Comparison of ENCODE assay signal across 1 cellular context in genomic region chr7:75738604-75738974, GRCh38.
TF ChIP-seq lines count a peak whose summit lies in the region.

TSS of gene HIP1 (minus strand) at chr7:75738941. CDS start at chr7:75738920, 21 bp downstream.

TF ChIP-seq in K562, 482 proteins besides CTCF, POLR2A, EP300 and RAD21 (continued from another document):
- TF ChIP-seq, protein P1, sequence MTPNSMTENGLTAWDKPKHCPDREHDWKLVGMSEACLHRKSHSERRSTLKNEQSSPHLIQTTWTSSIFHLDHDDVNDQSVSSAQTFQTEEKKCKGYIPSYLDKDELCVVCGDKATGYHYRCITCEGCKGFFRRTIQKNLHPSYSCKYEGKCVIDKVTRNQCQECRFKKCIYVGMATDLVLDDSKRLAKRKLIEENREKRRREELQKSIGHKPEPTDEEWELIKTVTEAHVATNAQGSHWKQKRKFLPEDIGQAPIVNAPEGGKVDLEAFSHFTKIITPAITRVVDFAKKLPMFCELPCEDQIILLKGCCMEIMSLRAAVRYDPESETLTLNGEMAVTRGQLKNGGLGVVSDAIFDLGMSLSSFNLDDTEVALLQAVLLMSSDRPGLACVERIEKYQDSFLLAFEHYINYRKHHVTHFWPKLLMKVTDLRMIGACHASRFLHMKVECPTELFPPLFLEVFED (CRISPR knock-in tag; conservative IDR thresholded peaks at IDR 0.05), result no peak
- no peak for TF ChIP-seq MTA2 (IDR thresholded peaks at IDR 0.05; ENCODE audit: low read depth)
- TF ChIP-seq ZNF717 (CRISPR knock-in tag; IDR thresholded peaks at IDR 0.05), result 0 out of 2 replicates have a peak, but pooled peaks have one; percentile 41
- peak; percentile 34; the same call in 1 of the 2 replicates for TF ChIP-seq NFIC (IDR thresholded peaks at IDR 0.05)
- TF ChIP-seq ZNF316 (IDR thresholded peaks at IDR 0.05), result no peak
- TF ChIP-seq RHOXF2B (CRISPR knock-in tag; conservative IDR thresholded peaks at IDR 0.05), result no peak
- 0 out of 4 replicates have a peak, but pooled peaks of 1 of the 2 experiments have one; percentile 78 for TF ChIP-seq ZNF639 (CRISPR knock-in tag; conservative IDR thresholded peaks at IDR 0.05 in 1 of 2, IDR thresholded peaks at IDR 0.05 in 1 of 2)
- no peak for TF ChIP-seq ZNF707 (CRISPR knock-in tag; conservative IDR thresholded peaks at IDR 0.05)
- TF ChIP-seq TOE1 (IDR thresholded peaks at IDR 0.05; ENCODE audit: borderline replicate concordance), result peak; percentile 12; the same call in 1 of the 2 replicates
- no peak for TF ChIP-seq TOE1 (CRISPR knock-in tag; IDR thresholded peaks at IDR 0.05; ENCODE audit: borderline replicate concordance, low read depth)
- no peak for TF ChIP-seq ZC3H11A (IDR thresholded peaks at IDR 0.05; ENCODE audit: low read depth, low read length)
- peak; percentile 60; the same call in 1 of the 2 replicates for TF ChIP-seq LARP7 (IDR thresholded peaks at IDR 0.05)
- no peak for TF ChIP-seq HMGXB4 (CRISPR knock-in tag; IDR thresholded peaks at IDR 0.05)
- no peak for TF ChIP-seq ZNF668 (CRISPR knock-in tag; IDR thresholded peaks at IDR 0.05)
- no peak for TF ChIP-seq ESRRA (IDR thresholded peaks at IDR 0.05; ENCODE audit: borderline replicate concordance, low read depth)
- no peak for TF ChIP-seq ZNF263 (CRISPR knock-in tag; IDR thresholded peaks at IDR 0.05; ENCODE audit: borderline replicate concordance)
- peak; percentile 26 for TF ChIP-seq SMAD4 (CRISPR knock-in tag; conservative IDR thresholded peaks at IDR 0.05)
- TF ChIP-seq CHD4 (IDR thresholded peaks at IDR 0.05; ENCODE audit: insufficient read depth, insufficient replicate concordance, low read depth, low read length, poor library complexity, severe bottlenecking), result no peak
- no peak; a peak in 1 of 4 replicates for TF ChIP-seq TEAD1 (CRISPR knock-in tag; IDR thresholded peaks at IDR 0.05)
- 0 out of 2 replicates have a peak, but pooled peaks have one; percentile 8 for TF ChIP-seq NCOA1 (IDR thresholded peaks at IDR 0.05; ENCODE audit: low read depth)
- TF ChIP-seq NONO (IDR thresholded peaks at IDR 0.05; ENCODE audit: low read depth in 2 of 2, low read length in 1 of 2), result no peak
- TF ChIP-seq GABPB2 (CRISPR knock-in tag; conservative IDR thresholded peaks at IDR 0.05), result no peak
- TF ChIP-seq SETDB1 (IDR thresholded peaks at IDR 0.05; ENCODE audit: low read length), result no peak
- no peak for TF ChIP-seq HOMEZ (CRISPR knock-in tag; IDR thresholded peaks at IDR 0.05)
- no peak for TF ChIP-seq HMG20B (CRISPR knock-in tag; IDR thresholded peaks at IDR 0.05)
- peak; percentile 49; the same call in 1 of the 2 replicates for TF ChIP-seq TFAP4 (CRISPR knock-in tag; IDR thresholded peaks at IDR 0.05; ENCODE audit: borderline replicate concordance)
- peak; percentile 66 for TF ChIP-seq SAP30 (IDR thresholded peaks at IDR 0.05; ENCODE audit: borderline replicate concordance, insufficient read depth, low read depth, low read length, poor library complexity, severe bottlenecking)
- no peak for TF ChIP-seq KLF10 (CRISPR knock-in tag; IDR thresholded peaks at IDR 0.05)
- no peak for TF ChIP-seq SREBF1 (IDR thresholded peaks at IDR 0.05; ENCODE audit: borderline replicate concordance, low read depth, low read length)
- no peak for TF ChIP-seq TARDBP (IDR thresholded peaks at IDR 0.05)
- TF ChIP-seq ETV5 (CRISPR knock-in tag; IDR thresholded peaks at IDR 0.05; ENCODE audit: low read depth), result peak; percentile 2; the same call in 1 of the 2 replicates
- TF ChIP-seq YY1 (IDR thresholded peaks at IDR 0.05; ENCODE audit: borderline replicate concordance in 1 of 3, control insufficient read depth in 1 of 3, extremely low read depth in 1 of 3, insufficient read depth in 3 of 3, insufficient read length in 1 of 3, insufficient replicate concordance in 2 of 3, low read depth in 1 of 3, low read length in 2 of 3), result no peak
- TF ChIP-seq BRF1 (IDR thresholded peaks at IDR 0.05; ENCODE audit: borderline replicate concordance, extremely low read depth, insufficient read length), result no peak
- 0 out of 2 replicates have a peak, but pooled peaks have one; percentile 39 for TF ChIP-seq DMBX1 (CRISPR knock-in tag; IDR thresholded peaks at IDR 0.05; ENCODE audit: borderline replicate concordance)
- no peak for TF ChIP-seq ZNF197 (CRISPR knock-in tag; IDR thresholded peaks at IDR 0.05; ENCODE audit: low read depth)
- peak; percentile 9; the same call in 1 of the 2 replicates for TF ChIP-seq POLR2G (IDR thresholded peaks at IDR 0.05; ENCODE audit: low read depth, low read length)
- no peak for TF ChIP-seq ZFPM2 (CRISPR knock-in tag; IDR thresholded peaks at IDR 0.05)
- TF ChIP-seq ZBTB49 (CRISPR knock-in tag; IDR thresholded peaks at IDR 0.05; ENCODE audit: borderline replicate concordance), result no peak
- TF ChIP-seq NFATC3 (IDR thresholded peaks at IDR 0.05), result no peak
- TF ChIP-seq, protein P2, sequence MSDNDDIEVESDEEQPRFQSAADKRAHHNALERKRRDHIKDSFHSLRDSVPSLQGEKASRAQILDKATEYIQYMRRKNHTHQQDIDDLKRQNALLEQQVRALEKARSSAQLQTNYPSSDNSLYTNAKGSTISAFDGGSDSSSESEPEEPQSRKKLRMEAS (CRISPR knock-in tag; IDR thresholded peaks at IDR 0.05), result no peak
- TF ChIP-seq GTF2F1 (IDR thresholded peaks at IDR 0.05; ENCODE audit: low read depth, low read length), result no peak
- TF ChIP-seq KDM2B (CRISPR knock-in tag; IDR thresholded peaks at IDR 0.05), result peak; percentile 93; the same call in 1 of the 2 replicates
- TF ChIP-seq, protein P3, sequence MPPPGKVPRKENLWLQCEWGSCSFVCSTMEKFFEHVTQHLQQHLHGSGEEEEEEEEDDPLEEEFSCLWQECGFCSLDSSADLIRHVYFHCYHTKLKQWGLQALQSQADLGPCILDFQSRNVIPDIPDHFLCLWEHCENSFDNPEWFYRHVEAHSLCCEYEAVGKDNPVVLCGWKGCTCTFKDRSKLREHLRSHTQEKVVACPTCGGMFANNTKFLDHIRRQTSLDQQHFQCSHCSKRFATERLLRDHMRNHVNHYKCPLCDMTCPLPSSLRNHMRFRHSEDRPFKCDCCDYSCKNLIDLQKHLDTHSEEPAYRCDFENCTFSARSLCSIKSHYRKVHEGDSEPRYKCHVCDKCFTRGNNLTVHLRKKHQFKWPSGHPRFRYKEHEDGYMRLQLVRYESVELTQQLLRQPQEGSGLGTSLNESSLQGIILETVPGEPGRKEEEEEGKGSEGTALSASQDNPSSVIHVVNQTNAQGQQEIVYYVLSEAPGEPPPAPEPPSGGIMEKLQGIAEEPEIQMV (tag; conservative IDR thresholded peaks at IDR 0.05; ENCODE audit: low read depth), result peak; percentile 97
- TF ChIP-seq SMAD2 (IDR thresholded peaks at IDR 0.05; ENCODE audit: low read depth, low read length), result no peak
- no peak for TF ChIP-seq ZNF253 (CRISPR knock-in tag; conservative IDR thresholded peaks at IDR 0.05)
